Comparison of ENCODE assay signal across 8 cellular contexts in the genomic region with DNA sequence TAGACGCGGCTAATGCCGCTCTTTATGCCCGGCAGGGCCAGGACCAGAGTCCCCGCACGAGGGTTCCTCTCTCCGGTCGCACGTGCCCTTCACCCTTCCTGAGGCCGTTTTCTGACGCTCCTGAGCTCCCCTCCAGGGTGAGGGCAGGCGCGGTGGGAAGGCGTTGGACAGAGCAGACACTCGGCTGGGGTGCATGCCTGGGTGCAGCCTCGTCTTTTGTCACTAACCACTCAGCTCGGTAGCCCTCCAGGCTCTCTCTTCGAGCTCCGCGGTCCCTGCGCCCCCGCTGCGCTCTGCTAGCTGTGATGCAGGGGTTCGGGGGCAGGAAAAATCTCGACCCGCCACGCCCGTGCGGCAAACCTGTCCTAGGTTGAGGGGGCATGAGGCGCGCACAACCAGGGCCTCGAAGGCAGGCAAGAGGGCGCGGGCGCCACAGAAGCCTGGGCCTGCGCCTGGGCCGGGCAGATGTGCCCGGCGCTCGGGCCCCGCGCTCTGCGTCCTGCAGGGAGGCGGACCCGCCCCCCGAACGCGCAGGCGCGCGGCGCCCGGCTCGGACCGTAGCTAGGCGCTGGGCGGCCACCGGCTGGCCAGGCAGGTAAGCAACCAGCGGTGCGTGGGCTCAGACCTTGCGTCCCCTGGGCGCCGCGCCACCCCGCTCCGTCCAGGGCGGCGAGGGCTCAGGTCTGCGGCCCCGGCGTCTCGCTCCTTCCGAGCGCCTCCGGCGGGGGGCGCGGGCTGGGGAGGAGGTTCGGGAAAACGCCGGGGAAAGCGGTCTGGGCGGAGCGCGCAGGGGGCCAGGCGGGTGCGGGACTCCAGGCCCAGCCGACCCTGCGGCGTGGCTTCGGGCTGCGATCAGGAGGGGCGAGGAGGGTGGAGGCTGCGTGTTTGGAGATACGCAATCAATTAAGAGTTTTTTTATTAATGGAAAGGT. TPM values are rescaled to one million over a fixed set of nuclear protein-coding genes. Genes with fewer than 3 reads are reported as not detected.
DNase-seq lines count a peak whose midpoint lies in the region; ATAC-seq and TF ChIP-seq lines count a peak whose summit lies in the region.

Gene L3MBTL1 (plus strand): TSS at position 548 of the 931 bp plus-strand sequence. CDS start 5,807 bp downstream, outside the sequence.

- H3K4me3 ChIP-seq in BLaER1 (peak within 1 kb of the TSS; percentile 59), WI38 (ENCODE audit: low read depth, low read length) (peak within 1 kb of the TSS; percentile 63), mononuclear cell (ENCODE audit: low read length) (peak within 1 kb of the TSS; percentile 37), urinary bladder (ENCODE audit: low read depth, low read length) (peak within 1 kb of the TSS; percentile 43)

- H3K4me1 ChIP-seq in BLaER1 (peaks cover 18% of the 10 kb centered on the region), mononuclear cell (ENCODE audit: insufficient read depth, low read length) (peaks cover 14% of the 10 kb centered on the region), urinary bladder (ENCODE audit: insufficient read depth) (no peaks in the 10 kb centered on the region)

- WGBS in urinary bladder = 4% methylated on average over 95 of the region's 95 CpGs

- no peak for TF ChIP-seq CTCF in WI38 (IDR thresholded peaks at IDR 0.05; ENCODE audit: low read depth, low read length)

- peak within 1 kb of the TSS; percentile 66 for H3K4me2 ChIP-seq in BLaER1

- H3K27ac ChIP-seq in BLaER1 (no peak within 1 kb of the TSS), urinary bladder (ENCODE audit: low read depth) (no peak within 1 kb of the TSS)

- DNase-seq in HK-2 (ENCODE audit: unreplicated experiment) = peak; percentile 75
- DNase-seq in erythroblast (lab: John Stamatoyannopoulos, UW) = peak; percentile 46 to 49
- no peak for DNase-seq in activated effector memory CD4-positive, alpha-beta T cell treated with Interleukin-2 at 50 U/mL for 16 hours

- no peak within 1 kb of the TSS for H3K9ac ChIP-seq in BLaER1

- H3K36me3 ChIP-seq in BLaER1 = no peaks in the 10 kb centered on the region
- H3K36me3 ChIP-seq in urinary bladder (ENCODE audit: insufficient read depth) = no peaks in the 10 kb centered on the region

- H4K20me1 ChIP-seq in BLaER1 = no peaks in the 10 kb centered on the region

- no peak for TF ChIP-seq POLR2A in erythroblast (IDR thresholded peaks at IDR 0.05; ENCODE audit: low read length)

- ATAC-seq in GM18511 (IDR thresholded peaks at IDR 0.05; ENCODE audit: unreplicated experiment) = no peak

- H3K27me3 ChIP-seq in BLaER1 (peaks cover 49% of the 10 kb centered on the region), mononuclear cell (ENCODE audit: insufficient read depth, low read length) (peaks cover 32% of the 10 kb centered on the region)

- H3K9me3 ChIP-seq in BLaER1 (peaks cover 21% of the 10 kb centered on the region), mononuclear cell (ENCODE audit: low read depth, low read length) (no peaks in the 10 kb centered on the region)

RNA-seq across cellular contexts. Expression of gene L3MBTL1, which starts in this region (rescaled TPM):
- 8.0 TPM for total RNA-seq in mononuclear cell
- 14.5 TPM for total RNA-seq in urinary bladder
- polyA plus RNA-seq in urinary bladder = 5.6 TPM
